11 cellular contexts compared by ENCODE assay signal in genomic region chr9:86407022-86407421, GRCh38. TPM values are rescaled to one million over a fixed set of nuclear protein-coding genes. Genes with fewer than 3 reads are reported as not detected.
A peak's percentile ranks its signal among the peaks of the same experiment; 100 is the strongest.
DNase-seq lines count a peak whose midpoint lies in the region; ATAC-seq and TF ChIP-seq lines count a peak whose summit lies in the region.
"Had no signal": no experiment of that assay in that cellular context is flagged by ENCODE, and none has a peak within 500 bp of the region (broad histone marks: within the 10 kb centered on the region; RNA-seq: fewer than 3 reads in every experiment).

No MANE protein-coding gene starts in this region.

- peaks cover 0 to 5% (median 0%) of the 10 kb centered on the region in 3 donors for H3K4me1 Mint-ChIP-seq in T-cell

- H3K4me3 Mint-ChIP-seq in T-cell: no peak overlapping the region
- H3K4me3 Mint-ChIP-seq: T-helper 17 cell had no signal

- intact Hi-C loops in esophagus muscularis mucosa (cut with DNase I): loop anchor here (2.0 kb wide), 1 partner anchor 52 kb away; the partner anchor contains the start of gene TUT7

- TF ChIP-seq CTCF in esophagus muscularis mucosa (IDR thresholded peaks at IDR 0.05): no peak

- no peaks in the 10 kb centered on the region for H3K9me3 Mint-ChIP-seq in T-cell

- no peak for TF ChIP-seq EP300 in esophagus muscularis mucosa (IDR thresholded peaks at IDR 0.05)

- H3K9me3 ChIP-seq in NT2/D1 (ENCODE audit: insufficient read depth, low read length) (no peaks in the 10 kb centered on the region), esophagus muscularis mucosa (no peaks in the 10 kb centered on the region)
- H3K9me3 ChIP-seq: mucosa of descending colon had no signal

- 66% methylated on average over 3 of the region's 3 CpGs for WGBS in esophagus muscularis mucosa

- no peak for ATAC-seq in T-cell (replicated peaks in 1 of 4)
- ATAC-seq: mucosa of descending colon, T-helper 17 cell had no signal

- peak overlapping the region; percentile 64 to 81 (median 78) for H3K27ac ChIP-seq in esophagus muscularis mucosa (replicated peaks in 1 of 4)

- peak; percentile 10 for DNase-seq in GM03348 (ENCODE audit: low spot score)
- peak; percentile 9 for DNase-seq in NT2/D1 (ENCODE audit: low read depth, low spot score)
- DNase-seq in esophagus muscularis mucosa (ENCODE audit: extremely low spot score): no peak
- DNase-seq in renal cortical epithelial cell (ENCODE audit: low read depth): peak; percentile 83
- no peak for DNase-seq in NCI-H1048 (lab: John Stamatoyannopoulos, UW)
- no peak for DNase-seq in T-cell
- no peak for DNase-seq in NCI-H82 treated with DMSO at 0.1 percent for 48 hours (lab: John Stamatoyannopoulos, UW; ENCODE audit: unreplicated experiment)
- no peak for DNase-seq in NCI-H2227 treated with DMSO at 0.1 percent for 48 hours (lab: John Stamatoyannopoulos, UW)
- DNase-seq: mucosa of descending colon; stimulated activated naive CD4-positive, alpha-beta T cell treated with Interleukin-2 at 50 U/mL for 16 hours; T-helper 17 cell had no signal

- POLR2A ChIA-PET in T-cell (lab: Charles Lee): no interaction called here

- no peak overlapping the region for H3K27ac Mint-ChIP-seq in T-cell
- H3K27ac Mint-ChIP-seq: T-helper 17 cell had no signal

- peaks cover 27 to 28% of the 10 kb centered on the region in 2 donors for H3K27me3 Mint-ChIP-seq in T-cell

- H3K36me3 Mint-ChIP-seq in T-cell: no peaks in the 10 kb centered on the region

- H3K4me3 ChIP-seq in NT2/D1 (ENCODE audit: insufficient read length, low read depth): no peak overlapping the region
- no peak overlapping the region for H3K4me3 ChIP-seq in esophagus muscularis mucosa
- H3K4me3 ChIP-seq: mucosa of descending colon had no signal

- H3K36me3 ChIP-seq in NT2/D1 (ENCODE audit: insufficient read depth, insufficient read length, low read length) (no peaks in the 10 kb centered on the region), esophagus muscularis mucosa (no peaks in the 10 kb centered on the region)

- TF ChIP-seq POLR2A in esophagus muscularis mucosa (IDR thresholded peaks at IDR 0.05; ENCODE audit: low read depth): no peak

- peaks cover 2% of the 10 kb centered on the region for H3K4me1 ChIP-seq in NT2/D1 (ENCODE audit: insufficient read depth, insufficient read length)
- H3K4me1 ChIP-seq in esophagus muscularis mucosa: peaks cover 21 to 38% (median 33%) of the 10 kb centered on the region in 4 donors

- H3K9ac ChIP-seq in NT2/D1 (ENCODE audit: insufficient read length, low read depth): no peak overlapping the region

- CTCF ChIA-PET in T-cell (lab: Charles Lee): no interaction called here

- H3K27me3 ChIP-seq in NT2/D1 (ENCODE audit: insufficient read depth, insufficient read length) (no peaks in the 10 kb centered on the region), esophagus muscularis mucosa (no peaks in the 10 kb centered on the region)

RNA-seq across cellular contexts. Expression of gene TUT7, which starts 52.8 kb away (rescaled TPM):
- total RNA-seq in esophagus muscularis mucosa: 10 to 100 TPM; 24.5 to 33.0 (median 30.9) TPM
- total RNA-seq in renal cortical epithelial cell: 34.2 and 39.7 TPM in 2 replicates
- 10 to 100 TPM; 45.4 to 50.4 (median 48.6) TPM for total RNA-seq in T-cell

Comparison
In these comparisons a context has a peak if more than half of its experiments do, and no peak if none do; other contexts are left out.
1. DNase-seq: peak in GM03348 (single experiment), NT2/D1 (single experiment) and renal cortical epithelial cell (single experiment); none in esophagus muscularis mucosa (single experiment), NCI-H1048 (single experiment), T-cell (0 of 34), NCI-H82 treated with DMSO at 0.1 percent for 48 hours (single experiment) and NCI-H2227 treated with DMSO at 0.1 percent for 48 hours (single experiment).